Comparison of ENCODE assay signal across 1 cellular context in genomic region chr2:200288670-200289429, GRCh38.
TF ChIP-seq lines count a peak whose summit lies in the region.

No MANE protein-coding gene starts in this region.

TF ChIP-seq in H1, 55 proteins besides CTCF, POLR2A, EP300 and RAD21:
- no peak for TF ChIP-seq SP1 (IDR thresholded peaks at IDR 0.05; ENCODE audit: low read depth, low read length)
- TF ChIP-seq TAF7 (optimal IDR thresholded peaks at IDR 0.05; ENCODE audit: borderline replicate concordance, low read depth, low read length), result no peak
- no peak for TF ChIP-seq BCL11A (IDR thresholded peaks at IDR 0.05; ENCODE audit: low read depth in 2 of 2, low read length in 2 of 2)
- TF ChIP-seq SIX5 (IDR thresholded peaks at IDR 0.05; ENCODE audit: low read depth, low read length), result no peak
- TF ChIP-seq GTF2F1 (IDR thresholded peaks at IDR 0.05; ENCODE audit: borderline replicate concordance, low read depth, low read length), result no peak
